Comparison of ENCODE assay signal across 16 cellular contexts in the genomic region with DNA sequence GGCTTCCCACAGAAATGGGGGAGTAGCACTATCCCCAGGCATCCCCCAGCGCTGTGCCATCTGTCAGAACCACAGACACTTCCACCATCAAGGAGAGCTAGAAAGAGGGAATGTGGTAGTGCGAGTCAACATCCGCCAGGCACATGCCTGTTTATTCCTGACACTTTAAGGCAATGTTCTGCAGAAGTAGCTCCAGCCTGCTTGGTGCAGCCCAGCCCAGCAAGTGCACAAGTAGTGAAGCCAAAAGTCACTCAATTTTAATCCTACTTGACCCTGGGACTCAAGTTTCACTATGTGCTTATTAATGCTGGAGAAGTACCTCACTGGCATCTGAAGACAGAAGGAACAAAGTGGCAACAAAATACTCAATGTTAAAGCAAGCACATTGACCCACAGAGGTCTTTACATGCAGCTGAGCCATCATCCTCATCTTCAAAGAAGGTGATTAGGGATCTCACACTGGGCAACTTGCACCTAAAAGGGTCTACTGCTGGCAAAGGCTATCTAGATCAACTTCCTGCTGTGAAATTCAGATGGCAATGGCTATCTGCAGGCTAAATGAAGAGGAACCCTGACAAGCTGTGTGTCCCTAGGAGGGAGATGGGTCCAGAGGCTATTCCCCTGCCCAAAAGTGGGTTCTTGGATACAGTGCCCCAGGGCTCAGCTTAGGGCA.
A peak's percentile ranks its signal among the peaks of the same experiment; 100 is the strongest.
DNase-seq lines count a peak whose midpoint lies in the region; ATAC-seq and TF ChIP-seq lines count a peak whose summit lies in the region.
"Had no signal": no experiment of that assay in that cellular context is flagged by ENCODE, and none has a peak within 500 bp of the region (broad histone marks: within the 10 kb centered on the region; RNA-seq: fewer than 3 reads in every experiment).

No MANE protein-coding gene starts in this region.

- no peak for TF ChIP-seq POLR2A in erythroblast (IDR thresholded peaks at IDR 0.05; ENCODE audit: low read length)

- H3K4me1 ChIP-seq in foreskin keratinocyte (no peaks in the 10 kb centered on the region), upper lobe of right lung (no peaks in the 10 kb centered on the region)
- H3K4me1 ChIP-seq: A549, BE2C, Caco-2 had no signal

- H3K27me3 ChIP-seq in foreskin keratinocyte = no peaks in the 10 kb centered on the region
- no peaks in the 10 kb centered on the region for H3K27me3 ChIP-seq in upper lobe of right lung
- H3K27me3 ChIP-seq: BE2C had no signal

- H3K4me3 ChIP-seq in upper lobe of right lung = no peak overlapping the region
- H3K4me3 ChIP-seq: A549 had no signal

- peak; percentile 15 for ATAC-seq in foreskin keratinocyte
- peak; percentile 51 for ATAC-seq in upper lobe of right lung
- ATAC-seq in GM18861 (IDR thresholded peaks at IDR 0.05; ENCODE audit: unreplicated experiment) = no peak
- ATAC-seq in HG02623 (IDR thresholded peaks at IDR 0.05; ENCODE audit: unreplicated experiment) = no peak
- ATAC-seq: A549, HCT116 had no signal

- H3K36me3 ChIP-seq in upper lobe of right lung = no peaks in the 10 kb centered on the region
- H3K36me3 ChIP-seq: BE2C had no signal

- DNase-seq in NCI-H524 (lab: John Stamatoyannopoulos, UW) = peak; percentile 91 to 98
- peak; percentile 9 for DNase-seq in amniotic epithelial cell (ENCODE audit: low read depth)
- DNase-seq in foreskin keratinocyte = no peak
- no peak for DNase-seq in upper lobe of right lung
- no peak for DNase-seq in erythroblast (lab: John Stamatoyannopoulos, UW)
- DNase-seq: BE2C; Caco-2; CD4-positive, alpha-beta memory T cell; DMS79; GDM1 had no signal

- H3K27ac ChIP-seq in foreskin keratinocyte (no peak overlapping the region), upper lobe of right lung (no peak overlapping the region)
- H3K27ac ChIP-seq: A549, C4-2B, HL-60 had no signal

- TF ChIP-seq CTCF in foreskin keratinocyte (conservative IDR thresholded peaks at IDR 0.05) (no peak), upper lobe of right lung (IDR thresholded peaks at IDR 0.05) (no peak)

- no peaks in the 10 kb centered on the region for H3K9me3 ChIP-seq in upper lobe of right lung
- H3K9me3 ChIP-seq: A549, BE2C, Caco-2 had no signal

- intact Hi-C loops in upper lobe of right lung (cut with DNase I) = no loop called here

Comparison
In these comparisons a context has a peak if more than half of its experiments do, and no peak if none do; other contexts are left out.
1. DNase-seq: peak in NCI-H524 (2 of 2) and amniotic epithelial cell (single experiment); none in foreskin keratinocyte (0 of 2), upper lobe of right lung (single experiment) and erythroblast (0 of 2).
2. ATAC-seq: peak in foreskin keratinocyte (single experiment) and upper lobe of right lung (single experiment); none in GM18861 (single experiment) and HG02623 (single experiment).